ENCODE assay signal across 13 cellular contexts in the genomic region with DNA sequence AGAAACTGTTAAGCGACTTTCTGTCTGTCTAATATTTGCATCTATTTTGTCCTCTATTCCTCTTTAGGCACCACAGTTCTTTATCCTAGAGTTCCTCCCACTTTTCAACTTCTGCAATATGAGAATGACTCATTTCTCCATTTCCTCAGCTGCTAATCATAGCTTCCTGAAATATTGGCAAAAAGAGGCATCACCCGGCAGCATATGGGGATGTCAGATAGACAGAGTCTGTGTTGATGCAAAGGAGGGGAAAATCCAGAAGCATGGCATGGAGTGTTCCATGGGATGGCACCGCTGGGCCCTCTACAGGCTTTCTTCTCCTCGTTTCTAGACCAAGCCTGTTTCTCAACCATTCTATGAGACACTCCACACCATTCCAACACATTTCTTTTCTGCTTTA.
DNase-seq lines count a peak whose midpoint lies in the region; ATAC-seq and TF ChIP-seq lines count a peak whose summit lies in the region.
"Had no signal": no experiment of that assay in that cellular context is flagged by ENCODE, and none has a peak within 500 bp of the region (broad histone marks: within the 10 kb centered on the region; RNA-seq: fewer than 3 reads in every experiment).

No MANE protein-coding gene starts in this region.

- H3K27me3 ChIP-seq in heart right ventricle (no peaks in the 10 kb centered on the region), SJCRH30 (no peaks in the 10 kb centered on the region), esophagus muscularis mucosa (no peaks in the 10 kb centered on the region), aorta (ENCODE audit: control insufficient read depth in 1 of 2, insufficient read depth in 2 of 2, low read length in 1 of 2) (no peaks in the 10 kb centered on the region), stomach (no peaks in the 10 kb centered on the region)

- DNase-seq in heart right ventricle = no peak
- no peak for DNase-seq in Right ventricle myocardium inferior (ENCODE audit: missing footprints)
- peak in 1 of 2 experiments; percentile 33 for DNase-seq in SJCRH30
- peak; percentile 88 for DNase-seq in esophagus muscularis mucosa (ENCODE audit: extremely low spot score)
- DNase-seq in aorta = peak in 1 of 2 donors; percentile 60
- no peak for DNase-seq in glutamatergic neuron
- no peak for DNase-seq in stomach
- DNase-seq: activated CD8-positive, alpha-beta memory T cell treated with anti-CD3 and anti-CD28 coated beads, Interleukin-2, amount 50 U/mL, for 4 hours; DMS53; GOT3; MM.1S; stimulated activated CD4-positive, alpha-beta T cell treated with anti-CD3 and anti-CD28 coated beads, Interleukin-12 subunit alpha, Interleukin-12 subunit beta, amount 100 ng/mL, for 4 hours had no signal

- H3K9me3 Mint-ChIP-seq in glutamatergic neuron (ENCODE audit: unreplicated experiment) = no peaks in the 10 kb centered on the region

- intact Hi-C loops in heart right ventricle (cut with DNase I) (no loop called here), Right ventricle myocardium inferior (cut with DNase I) (no loop called here), esophagus muscularis mucosa (cut with DNase I) (no loop called here), aorta (cut with DNase I) (no loop called here), stomach (cut with DNase I; ENCODE audit: low total_unique reads) (no loop called here)

- TF ChIP-seq POLR2A in esophagus muscularis mucosa (IDR thresholded peaks at IDR 0.05; ENCODE audit: low read depth) = no peak
- no peak for TF ChIP-seq POLR2A in stomach (IDR thresholded peaks at IDR 0.05)

- no peak overlapping the region for H3K27ac Mint-ChIP-seq in glutamatergic neuron (ENCODE audit: unreplicated experiment)

- peaks cover 10% of the 10 kb centered on the region for H3K4me1 Mint-ChIP-seq in glutamatergic neuron (ENCODE audit: low read depth, unreplicated experiment)

- H3K27ac ChIP-seq in heart right ventricle (peak overlapping the region in 1 of 10 donors; percentile 87), SJCRH30 (peak overlapping the region; percentile 24; the same call in 1 of the 2 replicates), esophagus muscularis mucosa (replicated peaks in 1 of 4) (no peak overlapping the region), aorta (ENCODE audit: low read depth in 1 of 2, low read length in 2 of 2) (peak overlapping the region; percentile 8 to 14), stomach (no peak overlapping the region)

- H3K4me1 ChIP-seq in heart right ventricle (peaks cover 0 to 79% (median 0%) of the 10 kb centered on the region in 9 donors), SJCRH30 (peaks cover 31% of the 10 kb centered on the region), esophagus muscularis mucosa (no peaks in the 10 kb centered on the region), aorta (ENCODE audit: control insufficient read depth in 1 of 2, insufficient read depth in 2 of 2, low read length in 2 of 2) (peaks cover 2 to 16% of the 10 kb centered on the region in 2 donors), stomach (peaks cover 0 to 11% (median 0%) of the 10 kb centered on the region in 4 donors)

- 53 to 54% methylated on average over 4 of the region's 4 CpGs for WGBS in heart right ventricle, 2 donors
- WGBS in esophagus muscularis mucosa = 62% methylated on average over 4 of the region's 4 CpGs
- 59 to 62% methylated on average over 4 of the region's 4 CpGs for WGBS in aorta, 2 donors
- 61 to 69% (median 64%) methylated on average over 4 of the region's 4 CpGs for WGBS in stomach, 5 donors

- no peaks in the 10 kb centered on the region for H3K27me3 Mint-ChIP-seq in glutamatergic neuron (ENCODE audit: unreplicated experiment)

- TF ChIP-seq CTCF in heart right ventricle (IDR thresholded peaks at IDR 0.05) = no peak
- TF ChIP-seq CTCF in esophagus muscularis mucosa (IDR thresholded peaks at IDR 0.05) = no peak
- no peak for TF ChIP-seq CTCF in glutamatergic neuron (IDR thresholded peaks at IDR 0.05; ENCODE audit: partially characterized antibody, unreplicated experiment)
- no peak for TF ChIP-seq CTCF in stomach (IDR thresholded peaks at IDR 0.05)

- TF ChIP-seq EP300 in esophagus muscularis mucosa (IDR thresholded peaks at IDR 0.05) (no peak), stomach (IDR thresholded peaks at IDR 0.05) (no peak)

- H3K36me3 ChIP-seq in heart right ventricle (no peaks in the 10 kb centered on the region), SJCRH30 (no peaks in the 10 kb centered on the region), esophagus muscularis mucosa (no peaks in the 10 kb centered on the region), aorta (ENCODE audit: control insufficient read depth in 1 of 2, insufficient read depth in 2 of 2, low read length in 1 of 2) (no peaks in the 10 kb centered on the region), stomach (no peaks in the 10 kb centered on the region)

- ATAC-seq in heart right ventricle (peak in 7 of 8 donors; percentile 36 to 66 (median 55)), Right ventricle myocardium inferior (no peak), aorta (ENCODE audit: low FRiP score) (no peak), GM19351 (IDR thresholded peaks at IDR 0.05; ENCODE audit: unreplicated experiment) (no peak)

- H3K4me3 Mint-ChIP-seq in glutamatergic neuron (ENCODE audit: unreplicated experiment) = no peak overlapping the region

- H3K4me3 ChIP-seq in heart right ventricle = no peak overlapping the region
- no peak overlapping the region for H3K4me3 ChIP-seq in SJCRH30
- no peak overlapping the region for H3K4me3 ChIP-seq in esophagus muscularis mucosa
- H3K4me3 ChIP-seq in aorta (ENCODE audit: low read length in 2 of 2) = no peak overlapping the region
- no peak overlapping the region for H3K4me3 ChIP-seq in stomach

- H3K36me3 Mint-ChIP-seq in glutamatergic neuron (ENCODE audit: unreplicated experiment) = no peaks in the 10 kb centered on the region

- H3K9me3 ChIP-seq in heart right ventricle (peaks cover 0 to 2% (median 0%) of the 10 kb centered on the region in 11 donors), SJCRH30 (replicated peaks) (no peaks in the 10 kb centered on the region; the same call in 1 of the 2 replicates), esophagus muscularis mucosa (no peaks in the 10 kb centered on the region), aorta (ENCODE audit: control insufficient read depth, low read length) (no peaks in the 10 kb centered on the region), stomach (no peaks in the 10 kb centered on the region)

Comparison
In these comparisons a context has a peak if more than half of its experiments do, and no peak if none do; other contexts are left out.
1. ATAC-seq: peak in heart right ventricle (7 of 8); none in Right ventricle myocardium inferior (single experiment), aorta (single experiment) and GM19351 (single experiment).
2. H3K27ac ChIP-seq: peak in SJCRH30 (single experiment) and aorta (2 of 2); none in esophagus muscularis mucosa (0 of 4) and stomach (0 of 5).